In genomic region chr1:181083842-181084605, GRCh38 we compare ENCODE assay signal across 8 cellular contexts. TPM values are rescaled to one million over a fixed set of nuclear protein-coding genes. Genes with fewer than 3 reads are reported as not detected.
DNase-seq lines count a peak whose midpoint lies in the region; ATAC-seq and TF ChIP-seq lines count a peak whose summit lies in the region.

No MANE protein-coding gene starts in this region.

- peaks cover 46% of the 10 kb centered on the region for H3K4me1 Mint-ChIP-seq in activated CD8-positive, alpha-beta memory T cell treated with anti-CD3 and anti-CD28 coated beads, Interleukin-2, amount 10 ng/mL, durations not matched to agents 7 days and 5 days
- H3K4me1 Mint-ChIP-seq in activated B cell treated with CpG ODN at 0.5 μM for 24 hours (peaks cover 38% of the 10 kb centered on the region), endodermal cell (peaks cover 18% of the 10 kb centered on the region)

- H3K27me3 Mint-ChIP-seq in activated CD8-positive, alpha-beta memory T cell treated with anti-CD3 and anti-CD28 coated beads, Interleukin-2, amount 10 ng/mL, durations not matched to agents 7 days and 5 days, result no peaks in the 10 kb centered on the region
- H3K27me3 Mint-ChIP-seq in activated B cell treated with CpG ODN at 0.5 μM for 24 hours (peaks cover 5% of the 10 kb centered on the region), endodermal cell (ENCODE audit: insufficient read depth) (peaks cover 25% of the 10 kb centered on the region)

- peaks cover 9% of the 10 kb centered on the region for H3K4me1 ChIP-seq in endodermal cell (ENCODE audit: control insufficient read depth, insufficient read depth, low read length)
- H3K4me1 ChIP-seq in osteoblast (ENCODE audit: insufficient read depth, low read length), result peaks cover 15% of the 10 kb centered on the region

- WGBS in endodermal cell (ENCODE audit: insufficient coverage in 1 of 2, insufficient read length in 1 of 2), 2 experiments, result 50 to 67% methylated on average over 2 to 6 of the region's 6 CpGs

- no peak overlapping the region for H3K4me2 ChIP-seq in osteoblast (ENCODE audit: insufficient read depth, low read length)

- H3K9me3 Mint-ChIP-seq in activated CD8-positive, alpha-beta memory T cell treated with anti-CD3 and anti-CD28 coated beads, Interleukin-2, amount 10 ng/mL, durations not matched to agents 7 days and 5 days (ENCODE audit: low read depth), result no peaks in the 10 kb centered on the region
- H3K9me3 Mint-ChIP-seq in activated B cell treated with CpG ODN at 0.5 μM for 24 hours, result no peaks in the 10 kb centered on the region
- no peaks in the 10 kb centered on the region for H3K9me3 Mint-ChIP-seq in endodermal cell

- ATAC-seq in activated CD8-positive, alpha-beta memory T cell treated with anti-CD3 and anti-CD28 coated beads, Interleukin-2, amount 10 ng/mL, durations not matched to agents 7 days and 5 days, result peak; percentile 16
- ATAC-seq in HG02571 (IDR thresholded peaks at IDR 0.05; ENCODE audit: unreplicated experiment), result peak; percentile 25
- ATAC-seq in activated B cell treated with CpG ODN at 0.5 μM for 24 hours (ENCODE audit: low read depth), result peak; percentile 47

- H3K27me3 ChIP-seq in endodermal cell (ENCODE audit: control insufficient read depth, insufficient read depth, low read length, poor library complexity, severe bottlenecking) (no peaks in the 10 kb centered on the region), osteoblast (ENCODE audit: insufficient read depth, low read length) (no peaks in the 10 kb centered on the region)

- no peaks in the 10 kb centered on the region for H3K9me3 ChIP-seq in endodermal cell (ENCODE audit: control insufficient read depth, low read length)
- H3K9me3 ChIP-seq in osteoblast (ENCODE audit: low read depth, low read length), result no peaks in the 10 kb centered on the region

- no peak overlapping the region for H3K9ac ChIP-seq in endodermal cell (ENCODE audit: extremely low read depth, low read length, poor library complexity, severe bottlenecking)

- peaks cover 3% of the 10 kb centered on the region for H3K36me3 Mint-ChIP-seq in activated CD8-positive, alpha-beta memory T cell treated with anti-CD3 and anti-CD28 coated beads, Interleukin-2, amount 10 ng/mL, durations not matched to agents 7 days and 5 days
- peaks cover 4% of the 10 kb centered on the region for H3K36me3 Mint-ChIP-seq in activated B cell treated with CpG ODN at 0.5 μM for 24 hours (ENCODE audit: low read depth)
- H3K36me3 Mint-ChIP-seq in endodermal cell (ENCODE audit: low read depth), result no peaks in the 10 kb centered on the region

- peak; percentile 75 for DNase-seq in activated CD8-positive, alpha-beta memory T cell treated with anti-CD3 and anti-CD28 coated beads, Interleukin-2, amount 10 ng/mL, durations not matched to agents 7 days and 5 days
- no peak for DNase-seq in activated CD8-positive, alpha-beta memory T cell treated with anti-CD3 and anti-CD28 coated beads, Interleukin-2, amount 50 U/mL, for 48 hours
- DNase-seq in NCI-H2196 (lab: John Stamatoyannopoulos, UW; ENCODE audit: unreplicated experiment), result peak; percentile 55
- DNase-seq in activated B cell treated with CpG ODN at 0.5 μM for 24 hours, result peak; percentile 36
- peak; percentile 81 for DNase-seq in endodermal cell
- no peak for DNase-seq in osteoblast (ENCODE audit: insufficient read length, low spot score, missing footprints)
- DNase-seq in AG08395 (ENCODE audit: low spot score), result no peak

- peaks cover 10% of the 10 kb centered on the region for H3K79me2 ChIP-seq in osteoblast (ENCODE audit: insufficient read depth, low read length)

- H3K27ac ChIP-seq in endodermal cell (ENCODE audit: low read depth, low read length), result no peak overlapping the region
- no peak overlapping the region for H3K27ac ChIP-seq in osteoblast (ENCODE audit: low read depth, low read length)

- TF ChIP-seq CTCF in activated B cell treated with CpG ODN at 0.5 μM for 24 hours (IDR thresholded peaks at IDR 0.05) (no peak), endodermal cell (conservative IDR thresholded peaks at IDR 0.05) (peak; percentile 76), osteoblast (IDR thresholded peaks at IDR 0.05; ENCODE audit: extremely low read depth, low read depth, low read length) (peak; percentile 45)

- CTCF ChIA-PET in activated CD8-positive, alpha-beta memory T cell treated with anti-CD3 and anti-CD28 coated beads, Interleukin-2, amount 10 ng/mL, durations not matched to agents 7 days and 5 days (lab: Charles Lee), result interaction anchor here (0.8 to 6.4 kb wide), 18 partner anchors 14 to 84 kb away, joined by 3 to 83 read pairs (median 4); partner anchors contain the start of genes MR1 and STX6
- CTCF ChIA-PET in activated B cell treated with CpG ODN at 0.5 μM for 24 hours (lab: Charles Lee), result interaction anchor here (0.6 to 7.2 kb wide), 28 partner anchors 11 to 569 kb away, joined by 3 to 194 read pairs (median 4); no protein-coding TSS in a partner anchor

- peak overlapping the region; percentile 16 for H2AFZ ChIP-seq in osteoblast (ENCODE audit: low read length)

- no peaks in the 10 kb centered on the region for H3K36me3 ChIP-seq in endodermal cell (ENCODE audit: control insufficient read depth, insufficient read depth, low read length)
- no peaks in the 10 kb centered on the region for H3K36me3 ChIP-seq in osteoblast (ENCODE audit: insufficient read depth, low read length)

- no peak overlapping the region for H3K4me3 Mint-ChIP-seq in activated CD8-positive, alpha-beta memory T cell treated with anti-CD3 and anti-CD28 coated beads, Interleukin-2, amount 10 ng/mL, durations not matched to agents 7 days and 5 days
- no peak overlapping the region for H3K4me3 Mint-ChIP-seq in activated B cell treated with CpG ODN at 0.5 μM for 24 hours
- no peak overlapping the region for H3K4me3 Mint-ChIP-seq in endodermal cell

- H3K27ac Mint-ChIP-seq in activated CD8-positive, alpha-beta memory T cell treated with anti-CD3 and anti-CD28 coated beads, Interleukin-2, amount 10 ng/mL, durations not matched to agents 7 days and 5 days, result no peak overlapping the region
- H3K27ac Mint-ChIP-seq in activated B cell treated with CpG ODN at 0.5 μM for 24 hours (no peak overlapping the region), endodermal cell (peak overlapping the region; percentile 12)

- H4K20me1 ChIP-seq in osteoblast (ENCODE audit: insufficient read depth, low read length), result peaks cover 5% of the 10 kb centered on the region

- POLR2A ChIA-PET in activated B cell treated with CpG ODN at 0.5 μM for 24 hours (lab: Charles Lee), result interaction anchor here (0.7 to 38.3 kb wide), 6 partner anchors 19 to 69 kb away, joined by 3 to 1783 read pairs (median 8); no protein-coding TSS in a partner anchor

- no peak overlapping the region for H3K4me3 ChIP-seq in endodermal cell (ENCODE audit: low read length)
- H3K4me3 ChIP-seq in osteoblast (ENCODE audit: insufficient read depth, low read length), result no peak overlapping the region

- intact Hi-C loops in activated B cell treated with CpG ODN at 0.5 μM for 24 hours (cut with micrococcal nuclease), result loop anchor here (1.0 to 10.0 kb wide), 8 partner anchors 22 to 567 kb away; partner anchors contain the start of gene XPR1

RNA-seq across cellular contexts. Expression of gene IER5, which starts 4.5 kb away (rescaled TPM):
- total RNA-seq in activated CD8-positive, alpha-beta memory T cell treated with anti-CD3 and anti-CD28 coated beads, Interleukin-2, amount 10 ng/mL, durations not matched to agents 7 days and 5 days, result 10 to 100 TPM; 50.4 to 67.0 TPM
- 155 and 156 TPM in 2 replicates for total RNA-seq in activated B cell treated with CpG ODN at 0.5 μM for 24 hours
- total RNA-seq in endodermal cell, result 10 to 100 TPM; 13.2 to 21.2 TPM
- polyA plus RNA-seq in endodermal cell (2013, experiment 1 of 2), result 16.8 TPM
- polyA plus RNA-seq in endodermal cell (2013, experiment 2 of 2), result 18.5 TPM
- total RNA-seq in osteoblast, result 16.2 and 17.4 TPM in 2 replicates

RNA-seq across cellular contexts. Expression of gene MR1, which starts 50.2 kb away (rescaled TPM):
- 10 to 100 TPM; 38.7 to 41.2 TPM for total RNA-seq in activated CD8-positive, alpha-beta memory T cell treated with anti-CD3 and anti-CD28 coated beads, Interleukin-2, amount 10 ng/mL, durations not matched to agents 7 days and 5 days
- total RNA-seq in activated B cell treated with CpG ODN at 0.5 μM for 24 hours (24.3 and 24.8 TPM in 2 replicates), endodermal cell (under 1 TPM; 0.22 to 0.35 TPM), osteoblast (29.3 and 33.0 TPM in 2 replicates)
- polyA plus RNA-seq in endodermal cell (2013, experiment 1 of 2), result 0.32 TPM
- 0.25 TPM for polyA plus RNA-seq in endodermal cell (2013, experiment 2 of 2)

Comparison
In these comparisons a context has a peak if more than half of its experiments do, and no peak if none do; other contexts are left out.
1. DNase-seq: peak in activated CD8-positive, alpha-beta memory T cell treated with anti-CD3 and anti-CD28 coated beads, Interleukin-2, amount 10 ng/mL, durations not matched to agents 7 days and 5 days (single experiment), NCI-H2196 (single experiment), activated B cell treated with CpG ODN at 0.5 μM for 24 hours (single experiment) and endodermal cell (single experiment); none in activated CD8-positive, alpha-beta memory T cell treated with anti-CD3 and anti-CD28 coated beads, Interleukin-2, amount 50 U/mL, for 48 hours (single experiment), osteoblast (single experiment) and AG08395 (single experiment).
2. RNA of gene MR1, which starts 50.2 kb away (total RNA-seq): 38.7 to 41.2 TPM in activated CD8-positive, alpha-beta memory T cell treated with anti-CD3 and anti-CD28 coated beads, Interleukin-2, amount 10 ng/mL, durations not matched to agents 7 days and 5 days, 29.3 to 33.0 TPM in osteoblast and 24.3 to 24.8 TPM in activated B cell treated with CpG ODN at 0.5 μM for 24 hours; 0.22 to 0.35 TPM in endodermal cell; every median in the first group is over 10 times any median in the second.
3. Peak in every context shown above with its lines, with median percentiles within 50 percentile points of each other: ATAC-seq.